In the genomic region with DNA sequence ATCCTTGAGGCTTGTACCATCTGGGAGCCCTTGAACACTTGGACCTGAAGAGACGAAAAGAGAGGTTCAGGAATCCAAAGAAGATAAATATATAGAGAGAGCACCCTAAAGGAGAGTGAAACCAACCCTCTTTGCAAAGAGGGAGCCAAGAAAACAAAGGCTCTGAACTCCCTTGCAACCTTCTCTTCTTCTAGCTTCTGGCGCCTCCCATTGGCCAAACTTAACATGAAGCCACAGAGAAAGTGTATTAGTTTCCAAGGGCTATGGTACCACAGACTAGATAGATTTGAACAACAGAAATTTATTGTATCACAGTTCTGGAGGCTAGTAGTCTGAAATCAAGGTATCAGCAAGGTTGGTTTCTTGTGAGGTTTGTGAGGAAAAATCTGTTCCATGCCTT, we compare ENCODE assay signal across 8 cellular contexts.
DNase-seq lines count a peak whose midpoint lies in the region; ATAC-seq and TF ChIP-seq lines count a peak whose summit lies in the region.

No MANE protein-coding gene starts in this region.

- ATAC-seq in left lung (peak; percentile 82), HG02970 (IDR thresholded peaks at IDR 0.05; ENCODE audit: low FRiP score, unreplicated experiment) (no peak)

- no peaks in the 10 kb centered on the region for H3K36me3 ChIP-seq in WERI-Rb-1
- no peaks in the 10 kb centered on the region for H3K36me3 ChIP-seq in left lung

- H3K4me3 ChIP-seq in WERI-Rb-1 (ENCODE audit: low read depth, low read length) (no peak overlapping the region), left lung (no peak overlapping the region)

- no peak overlapping the region for H3K27ac ChIP-seq in WERI-Rb-1
- no peak overlapping the region for H3K27ac ChIP-seq in left lung

- no peak overlapping the region for H3K4me3 Mint-ChIP-seq in activated naive CD8-positive, alpha-beta T cell treated with anti-CD3 and anti-CD28 coated beads for 36 hours
- H3K4me3 Mint-ChIP-seq in activated CD4-positive, alpha-beta T cell treated with anti-CD3 and anti-CD28 coated beads, Interleukin-2, amount 10 ng/mL, durations not matched to agents 7 days and 5 days = no peak overlapping the region

- H3K27me3 Mint-ChIP-seq in activated naive CD8-positive, alpha-beta T cell treated with anti-CD3 and anti-CD28 coated beads for 36 hours = no peaks in the 10 kb centered on the region
- H3K27me3 Mint-ChIP-seq in activated CD4-positive, alpha-beta T cell treated with anti-CD3 and anti-CD28 coated beads, Interleukin-2, amount 10 ng/mL, durations not matched to agents 7 days and 5 days = no peaks in the 10 kb centered on the region

- no peaks in the 10 kb centered on the region for H3K4me1 ChIP-seq in left lung

- H3K9me3 Mint-ChIP-seq in activated naive CD8-positive, alpha-beta T cell treated with anti-CD3 and anti-CD28 coated beads for 36 hours = peaks cover 1% of the 10 kb centered on the region
- H3K9me3 Mint-ChIP-seq in activated CD4-positive, alpha-beta T cell treated with anti-CD3 and anti-CD28 coated beads, Interleukin-2, amount 10 ng/mL, durations not matched to agents 7 days and 5 days = no peaks in the 10 kb centered on the region

- no peaks in the 10 kb centered on the region for H3K36me3 Mint-ChIP-seq in activated naive CD8-positive, alpha-beta T cell treated with anti-CD3 and anti-CD28 coated beads for 36 hours
- no peaks in the 10 kb centered on the region for H3K36me3 Mint-ChIP-seq in activated CD4-positive, alpha-beta T cell treated with anti-CD3 and anti-CD28 coated beads, Interleukin-2, amount 10 ng/mL, durations not matched to agents 7 days and 5 days (ENCODE audit: low read depth)

- H3K27me3 ChIP-seq in WERI-Rb-1 (ENCODE audit: insufficient read depth, low read depth, severe bottlenecking) (no peaks in the 10 kb centered on the region), left lung (no peaks in the 10 kb centered on the region)

- CTCF ChIA-PET in activated CD4-positive, alpha-beta T cell treated with anti-CD3 and anti-CD28 coated beads, Interleukin-2, amount 10 ng/mL, durations not matched to agents 7 days and 5 days (lab: Charles Lee) = no interaction called here

- H3K4me1 Mint-ChIP-seq in activated naive CD8-positive, alpha-beta T cell treated with anti-CD3 and anti-CD28 coated beads for 36 hours = no peaks in the 10 kb centered on the region
- H3K4me1 Mint-ChIP-seq in activated CD4-positive, alpha-beta T cell treated with anti-CD3 and anti-CD28 coated beads, Interleukin-2, amount 10 ng/mL, durations not matched to agents 7 days and 5 days = no peaks in the 10 kb centered on the region

- intact Hi-C loops in left lung (cut with DNase I) = no loop called here

- POLR2A ChIA-PET in activated CD4-positive, alpha-beta T cell treated with anti-CD3 and anti-CD28 coated beads, Interleukin-2, amount 10 ng/mL, durations not matched to agents 7 days and 5 days (lab: Charles Lee) = no interaction called here

- no peak overlapping the region for H3K27ac Mint-ChIP-seq in activated naive CD8-positive, alpha-beta T cell treated with anti-CD3 and anti-CD28 coated beads for 36 hours
- no peak overlapping the region for H3K27ac Mint-ChIP-seq in activated CD4-positive, alpha-beta T cell treated with anti-CD3 and anti-CD28 coated beads, Interleukin-2, amount 10 ng/mL, durations not matched to agents 7 days and 5 days

- peak; percentile 45 for DNase-seq in ELR (ENCODE audit: low read depth)
- DNase-seq in M059J (ENCODE audit: low read depth) = peak; percentile 48
- peak; percentile 64 for DNase-seq in WERI-Rb-1
- no peak for DNase-seq in left lung
- DNase-seq in NCI-H510A treated with DMSO at 0.1 percent for 48 hours (lab: John Stamatoyannopoulos, UW) = no peak
- DNase-seq in activated naive CD8-positive, alpha-beta T cell treated with anti-CD3 and anti-CD28 coated beads for 36 hours = no peak
- no peak for DNase-seq in activated CD4-positive, alpha-beta T cell treated with anti-CD3 and anti-CD28 coated beads, Interleukin-2, amount 10 ng/mL, durations not matched to agents 7 days and 5 days

- TF ChIP-seq CTCF in WERI-Rb-1 (IDR thresholded peaks at IDR 0.05; ENCODE audit: low read depth, low read length) (peak; percentile 61), left lung (IDR thresholded peaks at IDR 0.05) (peak in 1 of 2 donors; percentile 22)

- H3K9me3 ChIP-seq in WERI-Rb-1 (ENCODE audit: severe bottlenecking) (no peaks in the 10 kb centered on the region), left lung (peaks cover 0 to 2% of the 10 kb centered on the region in 2 donors)

Comparison
In these comparisons a context has a peak if more than half of its experiments do, and no peak if none do; other contexts are left out.
1. DNase-seq: peak in ELR (single experiment), M059J (single experiment) and WERI-Rb-1 (single experiment); none in left lung (0 of 2), NCI-H510A treated with DMSO at 0.1 percent for 48 hours (single experiment), activated naive CD8-positive, alpha-beta T cell treated with anti-CD3 and anti-CD28 coated beads for 36 hours (single experiment) and activated CD4-positive, alpha-beta T cell treated with anti-CD3 and anti-CD28 coated beads, Interleukin-2, amount 10 ng/mL, durations not matched to agents 7 days and 5 days (single experiment).